In genomic region chr1:16236495-16237342, GRCh38 we compare ENCODE assay signal across 8 cellular contexts. TPM values are rescaled to one million over a fixed set of nuclear protein-coding genes. Genes with fewer than 3 reads are reported as not detected.
DNase-seq lines count a peak whose midpoint lies in the region; ATAC-seq, FAIRE-seq and TF ChIP-seq lines count a peak whose summit lies in the region.

A gene with protein sequence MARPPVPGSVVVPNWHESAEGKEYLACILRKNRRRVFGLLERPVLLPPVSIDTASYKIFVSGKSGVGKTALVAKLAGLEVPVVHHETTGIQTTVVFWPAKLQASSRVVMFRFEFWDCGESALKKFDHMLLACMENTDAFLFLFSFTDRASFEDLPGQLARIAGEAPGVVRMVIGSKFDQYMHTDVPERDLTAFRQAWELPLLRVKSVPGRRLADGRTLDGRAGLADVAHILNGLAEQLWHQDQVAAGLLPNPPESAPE (minus strand): TSS chr1:16237183. CDS start chr1:16236742, 441 bp downstream.

- ATAC-seq in HG02588 (IDR thresholded peaks at IDR 0.05; ENCODE audit: unreplicated experiment) (peak; percentile 83), SK-N-SH treated with all-trans-retinoic acid at 6 μM for 48 hours (peak; percentile 91), Right ventricle myocardium inferior (peak; percentile 94), pancreas (peak; percentile 94 to 97 (median 97))

- H3K27ac ChIP-seq in pancreas (peak within 1 kb of the TSS; percentile 68 to 92 (median 90)), tibial artery (peak within 1 kb of the TSS; percentile 80 to 87)

- H3K27me3 Mint-ChIP-seq in activated naive CD8-positive, alpha-beta T cell, result no peaks in the 10 kb centered on the region

- TF ChIP-seq CTCF in pancreas (IDR thresholded peaks at IDR 0.05) (no peak), tibial artery (IDR thresholded peaks at IDR 0.05) (no peak)

- H3K36me3 Mint-ChIP-seq in activated naive CD8-positive, alpha-beta T cell, result no peaks in the 10 kb centered on the region

- H3K4me1 ChIP-seq in pancreas, result peaks cover 0 to 15% (median 12%) of the 10 kb centered on the region in 3 donors
- H3K4me1 ChIP-seq in tibial artery, result peaks cover 0 to 19% (median 12%) of the 10 kb centered on the region in 4 donors

- H3K9me3 Mint-ChIP-seq in activated naive CD8-positive, alpha-beta T cell (ENCODE audit: low read depth), result no peaks in the 10 kb centered on the region

- H3K9me3 ChIP-seq in pancreas (no peaks in the 10 kb centered on the region), tibial artery (no peaks in the 10 kb centered on the region)

- H3K36me3 ChIP-seq in pancreas (no peaks in the 10 kb centered on the region), tibial artery (peaks cover 0 to 12% (median 8%) of the 10 kb centered on the region in 3 donors)

- peak within 1 kb of the TSS; percentile 51 to 69 (median 62) for H3K4me3 ChIP-seq in pancreas
- peak within 1 kb of the TSS; percentile 54 to 70 for H3K4me3 ChIP-seq in tibial artery

- DNase-seq in GM04504 (ENCODE audit: low read depth), result peak; percentile 73
- peak; percentile 97 for DNase-seq in NCI-H1092 (lab: John Stamatoyannopoulos, UW)
- DNase-seq in Right ventricle myocardium inferior (ENCODE audit: missing footprints), result peak; percentile 98
- peak; percentile 95 to 99 (median 97) for DNase-seq in pancreas
- DNase-seq in tibial artery, result peak; percentile 93 to 96

- intact Hi-C loops in Right ventricle myocardium inferior (cut with DNase I), result loop anchor here (2.0 kb wide), 1 partner anchor 20 kb away; no protein-coding TSS in a partner anchor
- intact Hi-C loops in pancreas (cut with DNase I), result no loop called here
- intact Hi-C loops in tibial artery (cut with DNase I; ENCODE audit: low total_unique reads), result no loop called here

- WGBS in pancreas, 2 donors, result 0 to 1% methylated on average over 53 to 57 of the region's 57 CpGs

- no peaks in the 10 kb centered on the region for H3K27me3 ChIP-seq in pancreas
- no peaks in the 10 kb centered on the region for H3K27me3 ChIP-seq in tibial artery

- peaks cover 20% of the 10 kb centered on the region for H3K4me1 Mint-ChIP-seq in activated naive CD8-positive, alpha-beta T cell (ENCODE audit: low read depth)

- H3K27ac Mint-ChIP-seq in activated naive CD8-positive, alpha-beta T cell, result peak within 1 kb of the TSS; percentile 89

- FAIRE-seq in pancreas (lab: Jason Lieb, UNC), result no peak

- H3K4me3 Mint-ChIP-seq in activated naive CD8-positive, alpha-beta T cell, result peak within 1 kb of the TSS; percentile 90

TF ChIP-seq in SK-N-SH treated with all-trans-retinoic acid at 6 μM for 48 hours, 23 proteins besides CTCF, POLR2A, EP300 and RAD21:
- TF ChIP-seq ARNTL (CRISPR knock-in tag; IDR thresholded peaks at IDR 0.05; ENCODE audit: borderline replicate concordance, low read depth) (no peak), CSDC2 (CRISPR knock-in tag; IDR thresholded peaks at IDR 0.05) (no peak)
- TF ChIP-seq, protein P1, sequence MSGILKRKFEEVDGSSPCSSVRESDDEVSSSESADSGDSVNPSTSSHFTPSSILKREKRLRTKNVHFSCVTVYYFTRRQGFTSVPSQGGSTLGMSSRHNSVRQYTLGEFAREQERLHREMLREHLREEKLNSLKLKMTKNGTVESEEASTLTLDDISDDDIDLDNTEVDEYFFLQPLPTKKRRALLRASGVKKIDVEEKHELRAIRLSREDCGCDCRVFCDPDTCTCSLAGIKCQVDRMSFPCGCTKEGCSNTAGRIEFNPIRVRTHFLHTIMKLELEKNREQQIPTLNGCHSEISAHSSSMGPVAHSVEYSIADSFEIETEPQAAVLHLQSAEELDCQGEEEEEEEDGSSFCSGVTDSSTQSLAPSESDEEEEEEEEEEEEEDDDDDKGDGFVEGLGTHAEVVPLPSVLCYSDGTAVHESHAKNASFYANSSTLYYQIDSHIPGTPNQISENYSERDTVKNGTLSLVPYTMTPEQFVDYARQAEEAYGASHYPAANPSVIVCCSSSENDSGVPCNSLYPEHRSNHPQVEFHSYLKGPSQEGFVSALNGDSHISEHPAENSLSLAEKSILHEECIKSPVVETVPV (CRISPR knock-in tag; IDR thresholded peaks at IDR 0.05), result no peak

RNA-seq across cellular contexts. Expression of the gene that starts here (rescaled TPM):
- total RNA-seq in Right ventricle myocardium inferior (11.8 TPM), pancreas (1 to 10 TPM; 3.3 to 9.1 (median 4.0) TPM)
- 1 to 10 TPM; 2.2 to 4.0 TPM for polyA plus RNA-seq in pancreas

Comparison
In these comparisons a context has a peak if more than half of its experiments do, and no peak if none do; other contexts are left out.
1. Peak in every context shown above with its lines: DNase-seq, ATAC-seq, H3K4me3 ChIP-seq and H3K27ac ChIP-seq.